Comparison of ENCODE assay signal across 10 cellular contexts in the genomic region with DNA sequence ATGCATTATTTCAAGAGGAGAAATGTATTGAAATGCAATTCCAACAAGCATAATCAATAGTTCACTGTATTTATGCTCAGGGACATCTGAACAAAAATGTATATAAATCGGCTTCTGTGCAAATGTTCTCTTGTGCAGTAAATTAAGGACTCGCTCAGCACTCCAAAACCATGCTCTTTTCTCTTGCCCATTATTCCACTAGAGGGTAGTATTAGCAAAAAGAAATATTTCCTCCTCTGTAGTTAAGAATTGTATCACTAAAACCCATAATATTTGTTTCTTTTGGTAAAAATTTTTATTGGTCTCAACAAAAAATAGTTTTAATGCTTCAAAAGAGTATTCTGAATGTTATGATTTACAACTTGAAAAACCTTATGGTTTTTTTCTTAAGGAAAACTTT.
A peak's percentile ranks its signal among the peaks of the same experiment; 100 is the strongest.
DNase-seq lines count a peak whose midpoint lies in the region; ATAC-seq, FAIRE-seq and TF ChIP-seq lines count a peak whose summit lies in the region.
"Had no signal": no experiment of that assay in that cellular context is flagged by ENCODE, and none has a peak within 500 bp of the region (broad histone marks: within the 10 kb centered on the region; RNA-seq: fewer than 3 reads in every experiment).

No MANE protein-coding gene starts in this region.

- 30% methylated on average over 2 of the region's 2 CpGs for WGBS in suprapubic skin

- no peak for TF ChIP-seq EP300 in suprapubic skin (IDR thresholded peaks at IDR 0.05)

- H3K36me3 ChIP-seq in suprapubic skin, result no peaks in the 10 kb centered on the region

- H3K4me1 ChIP-seq in suprapubic skin, result no peaks in the 10 kb centered on the region
- H3K4me1 ChIP-seq: psoas muscle had no signal

- H3K9me3 ChIP-seq in suprapubic skin, result no peaks in the 10 kb centered on the region
- H3K9me3 ChIP-seq: psoas muscle had no signal

- no peak for TF ChIP-seq POLR2A in suprapubic skin (IDR thresholded peaks at IDR 0.05)

- no peak overlapping the region for H3K4me3 ChIP-seq in suprapubic skin
- H3K4me3 ChIP-seq: psoas muscle had no signal

- H3K27ac ChIP-seq in C4-2B (no peak overlapping the region), VCaP (no peak overlapping the region), suprapubic skin (no peak overlapping the region)
- H3K27ac ChIP-seq: psoas muscle had no signal

- H3K27me3 ChIP-seq in suprapubic skin, result no peaks in the 10 kb centered on the region

- peak; percentile 46 for ATAC-seq in left lobe of liver
- no peak for ATAC-seq in HG02798 (IDR thresholded peaks at IDR 0.05; ENCODE audit: poor library complexity, unreplicated experiment)
- ATAC-seq: psoas muscle had no signal

- TF ChIP-seq CTCF in C4-2B (conservative IDR thresholded peaks at IDR 0.05) (peak; percentile 80), VCaP (conservative IDR thresholded peaks at IDR 0.05) (peak; percentile 70), suprapubic skin (IDR thresholded peaks at IDR 0.05) (no peak)

- DNase-seq in Kasumi-1 (lab: John Stamatoyannopoulos, UW), result peak; percentile 58 to 79
- no peak for DNase-seq in left lobe of liver (ENCODE audit: low spot score)
- DNase-seq in suprapubic skin (ENCODE audit: low spot score in 2 of 2), result no peak
- DNase-seq in urothelium cell line (ENCODE audit: low spot score), result no peak
- no peak for DNase-seq in NCI-H187 treated with DMSO at 0.1 percent for 48 hours (lab: John Stamatoyannopoulos, UW)
- DNase-seq: psoas muscle, T1000 had no signal

- no peak for FAIRE-seq in urothelium cell line (lab: Jason Lieb, UNC)

Comparison
In these comparisons a context has a peak if more than half of its experiments do, and no peak if none do; other contexts are left out.
1. CTCF ChIP-seq: peak in C4-2B (single experiment) and VCaP (single experiment); none in suprapubic skin (0 of 2).
2. DNase-seq: peak in Kasumi-1 (2 of 2); none in left lobe of liver (single experiment), suprapubic skin (0 of 2), urothelium cell line (single experiment) and NCI-H187 treated with DMSO at 0.1 percent for 48 hours (single experiment).